In genomic region chr15:20472983-20473382, GRCh38 we compare ENCODE assay signal across 7 cellular contexts.
A peak's percentile ranks its signal among the peaks of the same experiment; 100 is the strongest.
DNase-seq lines count a peak whose midpoint lies in the region; ATAC-seq, FAIRE-seq and TF ChIP-seq lines count a peak whose summit lies in the region.
"Not testable (repeated sequence)": the region's sequence is repeated elsewhere in the genome, so short reads cannot be mapped to it uniquely, and the experiment has no call there.

No MANE protein-coding gene starts in this region.

- not testable (repeated sequence) for TF ChIP-seq EP300 in GM12878 (IDR thresholded peaks at IDR 0.05; ENCODE audit: borderline replicate concordance in 1 of 2, control insufficient read depth in 1 of 2, low read depth in 2 of 2, low read length in 2 of 2)

- TF ChIP-seq RAD21 in GM12878 (IDR thresholded peaks at IDR 0.05; ENCODE audit: insufficient read depth, low read depth, low read length), result not testable (repeated sequence)

- POLR2A ChIA-PET in GM12878 (lab: Charles Lee), result not testable (repeated sequence)

- TF ChIP-seq POLR2A in GM12878 (IDR thresholded peaks at IDR 0.05; ENCODE audit: low read depth, low read length), result not testable (repeated sequence)

- H3K9me3 ChIP-seq in GM12878 (replicated peaks; ENCODE audit: control insufficient read depth, insufficient read depth, low read length), result not testable (repeated sequence)

- CTCF ChIA-PET in GM12878 (lab: Yijun Ruan, JAX), result not testable (repeated sequence)

- H3K4me3 ChIP-seq in GM12878, result not testable (repeated sequence)

- no CpG with 5 or more reads among the region's 4 CpGs for WGBS in GM12878 (ENCODE audit: insufficient coverage, insufficient replicate concordance, low lambda C conversion rate, missing lambda C conversion rate)

- H3K36me3 ChIP-seq in GM12878 (ENCODE audit: control insufficient read depth in 2 of 2, insufficient read depth in 2 of 2, low read length in 1 of 2), result not testable (repeated sequence)

- H3K4me2 ChIP-seq in GM12878 (ENCODE audit: control insufficient read depth, insufficient read depth), result not testable (repeated sequence)

- in situ Hi-C loops in GM12878 (cut with MboI), result not testable (repeated sequence)

- not testable (repeated sequence) for H3K79me2 ChIP-seq in GM12878 (ENCODE audit: control insufficient read depth, insufficient read depth, low read length)

- not testable (repeated sequence) for H3K27me3 ChIP-seq in GM12878 (replicated peaks in 1 of 2; ENCODE audit: control insufficient read depth in 2 of 2, insufficient read depth in 2 of 2, low read length in 1 of 2)

- BruUV-seq in GM12878 (replicated peaks; lab: Mats Ljungman, UMichigan), result not testable (repeated sequence)

- FAIRE-seq in GM12878 (lab: Jason Lieb, UNC), result not testable (repeated sequence)

- not testable (repeated sequence) for H4K20me1 ChIP-seq in GM12878 (ENCODE audit: control insufficient read depth, insufficient read depth)

- not testable (repeated sequence) for H3K27ac ChIP-seq in GM12878 (ENCODE audit: control insufficient read depth, insufficient read depth)

- H3K9ac ChIP-seq in GM12878 (ENCODE audit: control insufficient read depth, insufficient read depth, low read length), result not testable (repeated sequence)

- intact Hi-C loops in GM12878 (cut with micrococcal nuclease; ENCODE audit: unreplicated experiment), result not testable (repeated sequence)

- H3K4me1 ChIP-seq in GM12878 (ENCODE audit: control insufficient read depth, insufficient read depth, low read length), result not testable (repeated sequence)

- H2AFZ ChIP-seq in GM12878 (ENCODE audit: control insufficient read depth, low read depth, low read length), result not testable (repeated sequence)

- ATAC-seq in GM18519 (IDR thresholded peaks at IDR 0.05; ENCODE audit: low FRiP score, unreplicated experiment), result peak; percentile 58
- peak; percentile 56 for ATAC-seq in GM19351 (IDR thresholded peaks at IDR 0.05; ENCODE audit: unreplicated experiment)
- ATAC-seq in GM21447 (IDR thresholded peaks at IDR 0.05; ENCODE audit: unreplicated experiment), result peak; percentile 58
- peak; percentile 71 for ATAC-seq in HG02610 (IDR thresholded peaks at IDR 0.05; ENCODE audit: unreplicated experiment)
- peak; percentile 41 for ATAC-seq in HG02852 (IDR thresholded peaks at IDR 0.05; ENCODE audit: unreplicated experiment)
- ATAC-seq in HG03442 (IDR thresholded peaks at IDR 0.05; ENCODE audit: unreplicated experiment), result peak; percentile 79
- peak; percentile 76 for ATAC-seq in GM12878

- SMC1A ChIA-PET in GM12878 (lab: Charles Lee; ENCODE audit: uncharacterized antibody, unreplicated experiment), result not testable (repeated sequence)

- TF ChIP-seq CTCF in GM12878 (IDR thresholded peaks at IDR 0.05 in 2 of 3, conservative IDR thresholded peaks at IDR 0.05 in 1 of 3; ENCODE audit: control insufficient read depth in 2 of 3, extremely low read depth in 1 of 3, insufficient read depth in 1 of 3, low read depth in 3 of 3, low read length in 3 of 3), result not testable (repeated sequence)

- not testable (repeated sequence) for DNase-seq in GM12878 (ENCODE audit: low read depth, low spot score)

- RAD21 ChIA-PET in GM12878 (lab: Charles Lee; ENCODE audit: unreplicated experiment), result not testable (repeated sequence)
